8 cellular contexts compared by ENCODE assay signal in genomic region chr10:80260295-80261243, GRCh38. TPM values are rescaled to one million over a fixed set of nuclear protein-coding genes. Genes with fewer than 3 reads are reported as not detected.
DNase-seq lines count a peak whose midpoint lies in the region; ATAC-seq and TF ChIP-seq lines count a peak whose summit lies in the region.

No MANE protein-coding gene starts in this region.

- H3K4me3 ChIP-seq in Peyer's patch (no peak overlapping the region), cardiac fibroblast (replicated peaks in 1 of 2; ENCODE audit: low read depth in 2 of 2, low read length in 2 of 2) (no peak overlapping the region), lower lobe of right lung (no peak overlapping the region), upper lobe of right lung (no peak overlapping the region)

- no peaks in the 10 kb centered on the region for H3K4me1 ChIP-seq in Peyer's patch
- H3K4me1 ChIP-seq in lower lobe of right lung: no peaks in the 10 kb centered on the region
- no peaks in the 10 kb centered on the region for H3K4me1 ChIP-seq in upper lobe of right lung

- intact Hi-C loops in CD14-positive monocyte (cut with micrococcal nuclease): no loop called here
- intact Hi-C loops in lower lobe of right lung (cut with DNase I): no loop called here
- intact Hi-C loops in upper lobe of right lung (cut with DNase I): no loop called here

- TF ChIP-seq CTCF in CD14-positive monocyte (IDR thresholded peaks at IDR 0.05): peak; percentile 94
- TF ChIP-seq CTCF in Peyer's patch (IDR thresholded peaks at IDR 0.05): peak; percentile 30 to 76 (median 60)
- peak; percentile 85 for TF ChIP-seq CTCF in cardiac fibroblast (IDR thresholded peaks at IDR 0.05; ENCODE audit: low read depth, low read length)
- TF ChIP-seq CTCF in lower lobe of right lung (IDR thresholded peaks at IDR 0.05): peak; percentile 84
- peak; percentile 86 for TF ChIP-seq CTCF in upper lobe of right lung (IDR thresholded peaks at IDR 0.05)

- H3K27me3 Mint-ChIP-seq in CD14-positive monocyte (ENCODE audit: low read depth in 3 of 3): peaks cover 3 to 6% (median 4%) of the 10 kb centered on the region in 3 donors

- H3K27me3 ChIP-seq in Peyer's patch (no peaks in the 10 kb centered on the region), lower lobe of right lung (ENCODE audit: low read depth) (no peaks in the 10 kb centered on the region), upper lobe of right lung (no peaks in the 10 kb centered on the region)

- H3K4me3 Mint-ChIP-seq in CD14-positive monocyte: no peak overlapping the region

- no peaks in the 10 kb centered on the region for H3K9me3 ChIP-seq in Peyer's patch
- H3K9me3 ChIP-seq in lower lobe of right lung: no peaks in the 10 kb centered on the region
- H3K9me3 ChIP-seq in upper lobe of right lung: no peaks in the 10 kb centered on the region

- peak overlapping the region in 1 of 7 donors; percentile 28 for H3K27ac Mint-ChIP-seq in CD14-positive monocyte

- H3K4me1 Mint-ChIP-seq in CD14-positive monocyte: peaks cover 9% of the 10 kb centered on the region

- H3K27ac ChIP-seq in Peyer's patch: no peak overlapping the region
- H3K27ac ChIP-seq in lower lobe of right lung: no peak overlapping the region
- H3K27ac ChIP-seq in upper lobe of right lung: no peak overlapping the region

- TF ChIP-seq POLR2A in Peyer's patch (IDR thresholded peaks at IDR 0.05): no peak

- ATAC-seq in GM19351 (IDR thresholded peaks at IDR 0.05; ENCODE audit: unreplicated experiment) (peak; percentile 47), lower lobe of right lung (peak; percentile 65 to 73), upper lobe of right lung (peak; percentile 72), GM21717 (IDR thresholded peaks at IDR 0.05; ENCODE audit: unreplicated experiment) (no peak), GM21447 (IDR thresholded peaks at IDR 0.05; ENCODE audit: unreplicated experiment) (no peak)

- H3K36me3 ChIP-seq in Peyer's patch: no peaks in the 10 kb centered on the region
- no peaks in the 10 kb centered on the region for H3K36me3 ChIP-seq in lower lobe of right lung
- no peaks in the 10 kb centered on the region for H3K36me3 ChIP-seq in upper lobe of right lung

- H3K9me3 Mint-ChIP-seq in CD14-positive monocyte: peaks cover 0 to 6% (median 3%) of the 10 kb centered on the region in 7 donors

- H3K36me3 Mint-ChIP-seq in CD14-positive monocyte: no peaks in the 10 kb centered on the region

- DNase-seq in CD14-positive monocyte (ENCODE audit: low spot score) (no peak), Peyer's patch (no peak), cardiac fibroblast (ENCODE audit: low read depth in 2 of 2) (peak; percentile 14 to 19), lower lobe of right lung (no peak), upper lobe of right lung (no peak)

RNA-seq across cellular contexts. Expression of gene MAT1A, which starts 28.9 kb away (rescaled TPM):
- not detected for polyA plus RNA-seq in CD14-positive monocyte
- total RNA-seq in Peyer's patch (not detected), lower lobe of right lung (1.0 TPM), upper lobe of right lung (0.69 TPM)

RNA-seq across cellular contexts. Expression of gene ANXA11, which starts 55.2 kb away (rescaled TPM):
- polyA plus RNA-seq in CD14-positive monocyte: 100 to 1,000 TPM; 134 to 174 TPM
- total RNA-seq in Peyer's patch (100 to 1,000 TPM; 110 to 269 (median 238) TPM), lower lobe of right lung (306 TPM), upper lobe of right lung (287 TPM)

Comparison
In these comparisons a context has a peak if more than half of its experiments do, and no peak if none do; other contexts are left out.
1. DNase-seq: peak in cardiac fibroblast (2 of 2); none in CD14-positive monocyte (single experiment), Peyer's patch (0 of 3), lower lobe of right lung (single experiment) and upper lobe of right lung (single experiment).
2. ATAC-seq: peak in GM19351 (single experiment), lower lobe of right lung (2 of 2) and upper lobe of right lung (single experiment); none in GM21717 (single experiment) and GM21447 (single experiment).
3. Peak in every context shown above with its lines, with median percentiles within 50 percentile points of each other: CTCF ChIP-seq.